ENCODE assay signal across 18 cellular contexts in genomic region chr20:49627329-49627761, GRCh38. TPM values are rescaled to one million over a fixed set of nuclear protein-coding genes. Genes with fewer than 3 reads are reported as not detected.
DNase-seq lines count a peak whose midpoint lies in the region; ATAC-seq and TF ChIP-seq lines count a peak whose summit lies in the region.
"Had no signal": no experiment of that assay in that cellular context is flagged by ENCODE, and none has a peak within 500 bp of the region (broad histone marks: within the 10 kb centered on the region; RNA-seq: fewer than 3 reads in every experiment).

No MANE protein-coding gene starts in this region.

- no peak for TF ChIP-seq POLR2A in HCT116 (IDR thresholded peaks at IDR 0.05; ENCODE audit: borderline replicate concordance, extremely low read depth, insufficient read depth, insufficient read length)
- TF ChIP-seq POLR2A in sigmoid colon (IDR thresholded peaks at IDR 0.05), result no peak

- H3K27me3 Mint-ChIP-seq in activated T-helper 17 cell treated with anti-CD3 and anti-CD28 coated beads, Interleukin-2, amount 50 U/mL, for 72 hours, result peaks cover 7% of the 10 kb centered on the region

- 26 to 75% methylated on average over 6 of the region's 6 CpGs for WGBS in sigmoid colon, 2 donors

- H3K4me1 ChIP-seq in HCT116 (ENCODE audit: control insufficient read depth in 1 of 2, insufficient read depth in 2 of 2, low read length in 2 of 2), result peaks cover 0 to 4% of the 10 kb centered on the region in 2 experiments; a peak in 1 of 4 replicates
- peaks cover 41% of the 10 kb centered on the region for H3K4me1 ChIP-seq in lower lobe of right lung
- peaks cover 0 to 15% (median 14%) of the 10 kb centered on the region in 4 donors for H3K4me1 ChIP-seq in sigmoid colon

- peak; percentile 30 for ATAC-seq in HCT116
- peak; percentile 2 for ATAC-seq in activated T-helper 17 cell treated with anti-CD3 and anti-CD28 coated beads, Interleukin-2, amount 50 U/mL, for 72 hours (replicated peaks)
- ATAC-seq in lower lobe of right lung, result peak; percentile 63 to 66
- no peak for ATAC-seq in GM21723 (IDR thresholded peaks at IDR 0.05; ENCODE audit: unreplicated experiment)
- ATAC-seq: stimulated activated effector memory CD8-positive, alpha-beta T cell treated with anti-CD3 and anti-CD28 coated beads, Interleukin-12 subunit alpha, Interleukin-12 subunit beta, amount 100 ng/mL, for 72 hours had no signal

- no peaks in the 10 kb centered on the region for H3K9me3 Mint-ChIP-seq in activated T-helper 17 cell treated with anti-CD3 and anti-CD28 coated beads, Interleukin-2, amount 50 U/mL, for 72 hours
- H3K9me3 Mint-ChIP-seq: activated naive CD8-positive, alpha-beta T cell treated with anti-CD3 and anti-CD28 coated beads for 36 hours; activated T-cell treated with anti-CD3 and anti-CD28 coated beads, Interleukin-2, amount 50 U/mL, for 72 hours; immature natural killer cell; stimulated activated effector memory CD8-positive, alpha-beta T cell treated with anti-CD3 and anti-CD28 coated beads, Interleukin-12 subunit alpha, Interleukin-12 subunit beta, amount 100 ng/mL, for 72 hours had no signal

- POLR2A ChIA-PET in HCT116 (lab: Charles Lee), result no interaction called here

- DNase-seq in HCT116 (ENCODE audit: low read depth, low spot score) (no peak), lower lobe of right lung (peak; percentile 73), sigmoid colon (peak; percentile 6), H7 (no peak), NCI-H1417 treated with DMSO at 0.1 percent for 48 hours (lab: John Stamatoyannopoulos, UW) (no peak)
- no peak for DNase-seq in central memory CD4-positive, alpha-beta T cell
- DNase-seq: activated naive CD8-positive, alpha-beta T cell treated with anti-CD3 and anti-CD28 coated beads for 36 hours; activated T-cell treated with anti-CD3 and anti-CD28 coated beads, Interleukin-2, amount 50 U/mL, for 72 hours; CD8-positive, alpha-beta memory T cell; DND-41; immature natural killer cell; NCI-H524; Right ventricle myocardium superior had no signal

- BruUV-seq in HCT116 (replicated peaks; lab: Mats Ljungman, UMichigan), result no TSS peak

- no peak overlapping the region for H3K4me2 ChIP-seq in HCT116 (ENCODE audit: low read length)

- H3K27me3 ChIP-seq in HCT116 (ENCODE audit: insufficient read depth, low read length) (no peaks in the 10 kb centered on the region), lower lobe of right lung (ENCODE audit: low read depth) (no peaks in the 10 kb centered on the region), sigmoid colon (no peaks in the 10 kb centered on the region), H7 (ENCODE audit: control insufficient read depth, insufficient read depth, low read length) (no peaks in the 10 kb centered on the region)
- H3K27me3 ChIP-seq: tibial nerve had no signal

- CTCF ChIA-PET in HCT116 (lab: Charles Lee), result interaction anchor here (0.7 to 1.6 kb wide), 2 partner anchors 24 to 219 kb away, joined by 3 to 4 read pairs; no protein-coding TSS in a partner anchor

- H3K27ac ChIP-seq in HCT116 (ENCODE audit: low read depth, low read length), result no peak overlapping the region
- no peak overlapping the region for H3K27ac ChIP-seq in lower lobe of right lung
- H3K27ac ChIP-seq in sigmoid colon, result no peak overlapping the region
- H3K27ac ChIP-seq: coronary artery, tibial nerve had no signal

- H2AFZ ChIP-seq in HCT116 (ENCODE audit: low read depth, low read length, poor library complexity, severe bottlenecking), result no peak overlapping the region

- H3K27ac Mint-ChIP-seq in activated T-helper 17 cell treated with anti-CD3 and anti-CD28 coated beads, Interleukin-2, amount 50 U/mL, for 72 hours, result no peak overlapping the region
- H3K27ac Mint-ChIP-seq: activated naive CD8-positive, alpha-beta T cell treated with anti-CD3 and anti-CD28 coated beads for 36 hours; activated T-cell treated with anti-CD3 and anti-CD28 coated beads, Interleukin-2, amount 50 U/mL, for 72 hours; stimulated activated effector memory CD8-positive, alpha-beta T cell treated with anti-CD3 and anti-CD28 coated beads, Interleukin-12 subunit alpha, Interleukin-12 subunit beta, amount 100 ng/mL, for 72 hours had no signal

- H4K20me1 ChIP-seq in HCT116 (ENCODE audit: insufficient read depth), result no peaks in the 10 kb centered on the region

- H3K36me3 Mint-ChIP-seq in activated T-helper 17 cell treated with anti-CD3 and anti-CD28 coated beads, Interleukin-2, amount 50 U/mL, for 72 hours (ENCODE audit: low read depth), result no peaks in the 10 kb centered on the region
- H3K36me3 Mint-ChIP-seq: activated naive CD8-positive, alpha-beta T cell treated with anti-CD3 and anti-CD28 coated beads for 36 hours; CD8-positive, alpha-beta memory T cell had no signal

- H3K9me2 ChIP-seq in HCT116 (ENCODE audit: insufficient read depth), result no peaks in the 10 kb centered on the region

- no peak for TF ChIP-seq RAD21 in HCT116 (IDR thresholded peaks at IDR 0.05; ENCODE audit: low read depth)

- TF ChIP-seq EP300 in sigmoid colon (IDR thresholded peaks at IDR 0.05), result no peak

- RAD21 ChIA-PET in HCT116 (lab: Charles Lee; ENCODE audit: low non-redundant PET in 1 of 2, low total read pairs in 2 of 2, uncharacterized antibody in 2 of 2, unreplicated experiment in 2 of 2), result interaction anchor here in 1 of 2 experiments (0.7 kb wide), 1 partner anchor 52 kb away, joined by 4 read pairs; no protein-coding TSS in a partner anchor

- H3K79me2 ChIP-seq in HCT116 (ENCODE audit: insufficient read depth, low read length), result no peaks in the 10 kb centered on the region

- H3K9me3 ChIP-seq in HCT116 (ENCODE audit: control insufficient read depth in 1 of 2, insufficient read depth in 1 of 2, low read depth in 1 of 2, low read length in 2 of 2), result no peaks in the 10 kb centered on the region; a peak in 1 of 4 replicates
- peaks cover 5% of the 10 kb centered on the region for H3K9me3 ChIP-seq in lower lobe of right lung
- H3K9me3 ChIP-seq in sigmoid colon, result no peaks in the 10 kb centered on the region

- TF ChIP-seq CTCF in HCT116 (IDR thresholded peaks at IDR 0.05 in 2 of 3, conservative IDR thresholded peaks at IDR 0.05 in 1 of 3; ENCODE audit: borderline replicate concordance in 1 of 3, insufficient read depth in 1 of 3, low read depth in 2 of 3, low read length in 2 of 3) (no peak), lower lobe of right lung (IDR thresholded peaks at IDR 0.05) (no peak), sigmoid colon (IDR thresholded peaks at IDR 0.05) (no peak)

- H3K4me3 Mint-ChIP-seq in activated T-helper 17 cell treated with anti-CD3 and anti-CD28 coated beads, Interleukin-2, amount 50 U/mL, for 72 hours, result no peak overlapping the region
- H3K4me3 Mint-ChIP-seq: activated naive CD8-positive, alpha-beta T cell treated with anti-CD3 and anti-CD28 coated beads for 36 hours; activated T-cell treated with anti-CD3 and anti-CD28 coated beads, Interleukin-2, amount 50 U/mL, for 72 hours; CD8-positive, alpha-beta memory T cell; immature natural killer cell; stimulated activated effector memory CD8-positive, alpha-beta T cell treated with anti-CD3 and anti-CD28 coated beads, Interleukin-12 subunit alpha, Interleukin-12 subunit beta, amount 100 ng/mL, for 72 hours had no signal

- peaks cover 12% of the 10 kb centered on the region for H3K4me1 Mint-ChIP-seq in activated T-helper 17 cell treated with anti-CD3 and anti-CD28 coated beads, Interleukin-2, amount 50 U/mL, for 72 hours

- no peaks in the 10 kb centered on the region for H3K36me3 ChIP-seq in HCT116 (ENCODE audit: control insufficient read depth in 1 of 2, insufficient read depth in 2 of 2, low read length in 2 of 2)
- H3K36me3 ChIP-seq in lower lobe of right lung, result no peaks in the 10 kb centered on the region
- H3K36me3 ChIP-seq in sigmoid colon, result no peaks in the 10 kb centered on the region
- no peaks in the 10 kb centered on the region for H3K36me3 ChIP-seq in H7 (replicated peaks; ENCODE audit: control insufficient read depth, insufficient read depth, low read length)
- H3K36me3 ChIP-seq: tibial nerve had no signal

- H3K9ac ChIP-seq in HCT116 (ENCODE audit: low read length), result no peak overlapping the region

- intact Hi-C loops in HCT116 (cut with micrococcal nuclease), result no loop called here
- intact Hi-C loops in lower lobe of right lung (cut with DNase I), result no loop called here
- intact Hi-C loops in sigmoid colon (cut with DNase I), result no loop called here

- no peak overlapping the region for H3K4me3 ChIP-seq in HCT116 (replicated peaks in 1 of 2; ENCODE audit: low read depth in 1 of 2, low read length in 2 of 2)
- no peak overlapping the region for H3K4me3 ChIP-seq in lower lobe of right lung
- H3K4me3 ChIP-seq in sigmoid colon, result no peak overlapping the region
- H3K4me3 ChIP-seq in H7 (ENCODE audit: insufficient read depth, low read depth, low read length), result no peak overlapping the region
- H3K4me3 ChIP-seq: coronary artery, tibial nerve had no signal

TF ChIP-seq in HCT116, 20 proteins besides CTCF, POLR2A, EP300 and RAD21:
- TF ChIP-seq ZNF274 (IDR thresholded peaks at IDR 0.05; ENCODE audit: low read depth, low read length) (no peak), EZH2 (IDR thresholded peaks at IDR 0.05) (no peak), ZFX (IDR thresholded peaks at IDR 0.05) (no peak), ELF1 (IDR thresholded peaks at IDR 0.05; ENCODE audit: borderline replicate concordance, low read depth) (no peak), JUND (IDR thresholded peaks at IDR 0.05) (no peak)
TF ChIP-seq in HCT116: peak in this region for 0.

RNA-seq across cellular contexts. Expression of gene PTGIS, which starts 59.4 kb away (rescaled TPM):
- total RNA-seq in HCT116 (2021; ENCODE audit: unreplicated experiment) (0.25 TPM), lower lobe of right lung (41.2 TPM), sigmoid colon (100 to 1,000 TPM in 1 of 4 donors, 10 to 100 TPM in 3; 55.3 to 241 (median 82.5) TPM)
- not detected in 2 replicates for polyA plus RNA-seq in HCT116 (2012)
- 1 to 10 TPM in 1 of 2 donors, under 1 TPM in 1; 0.56 to 2.3 TPM for total RNA-seq in activated T-helper 17 cell treated with anti-CD3 and anti-CD28 coated beads, Interleukin-2, amount 50 U/mL, for 72 hours
- 10 to 100 TPM in 1 of 3 donors, 1 to 10 TPM in 1, under 1 TPM in 1; 0.46 to 12.0 (median 5.8) TPM for polyA plus RNA-seq in sigmoid colon
- total RNA-seq in H7 (2014; rRNA removed; shearing (Covaris generic)), result 14.3 and 15.4 TPM in 2 replicates
- polyA plus RNA-seq: immature natural killer cell had no signal

Comparison
In these comparisons a context has a peak if more than half of its experiments do, and no peak if none do; other contexts are left out.
1. DNase-seq: peak in lower lobe of right lung (single experiment) and sigmoid colon (single experiment); none in HCT116 (single experiment), central memory CD4-positive, alpha-beta T cell (single experiment), H7 (single experiment) and NCI-H1417 treated with DMSO at 0.1 percent for 48 hours (single experiment).